Comparison of ENCODE assay signal across 40 cellular contexts in genomic region chr2:11304476-11304875, GRCh38.
"Had no signal": no experiment of that assay in that cellular context is flagged by ENCODE, and none has a peak within 500 bp of the region (broad histone marks: within the 10 kb centered on the region; RNA-seq: fewer than 3 reads in every experiment).

No MANE protein-coding gene starts in this region.

- H3K4me1 Mint-ChIP-seq: activated naive CD4-positive, alpha-beta T cell treated with anti-CD3 and anti-CD28 coated beads, Interleukin-2, amount 10 ng/mL, durations not matched to agents 7 days and 5 days; activated naive CD8-positive, alpha-beta T cell treated with anti-CD3 and anti-CD28 coated beads, Interleukin-2, amount 10 ng/mL, durations not matched to agents 7 days and 5 days had no signal

- H3K27ac ChIP-seq: adrenal gland, ascending aorta, body of pancreas, brain microvascular endothelial cell, breast epithelium, cardiac muscle cell had no signal

- DNase-seq: activated effector memory CD4-positive, alpha-beta T cell treated with anti-CD3 and anti-CD28 coated beads, Interleukin-2, amount 50 U/mL, for 16 hours; activated effector memory CD4-positive, alpha-beta T cell treated with Interleukin-2 at 50 U/mL for 16 hours; activated gamma-delta T cell; activated gamma-delta T cell treated with Interleukin-2 at 50 U/mL for 16 hours; activated naive CD4-positive, alpha-beta T cell; activated naive CD4-positive, alpha-beta T cell treated with anti-CD3 and anti-CD28 coated beads for 36 hours; activated naive CD4-positive, alpha-beta T cell treated with anti-CD3 and anti-CD28 coated beads, Interleukin-2, amount 10 ng/mL, durations not matched to agents 7 days and 5 days; activated naive CD4-positive, alpha-beta T cell treated with anti-CD3 and anti-CD28 coated beads, Interleukin-2, amount 50 U/mL, for 16 hours; activated naive CD4-positive, alpha-beta T cell treated with Interleukin-2 at 50 U/mL for 16 hours; activated naive CD8-positive, alpha-beta T cell treated with anti-CD3 and anti-CD28 coated beads for 36 hours; activated naive CD8-positive, alpha-beta T cell treated with anti-CD3 and anti-CD28 coated beads, Interleukin-2, amount 10 ng/mL, durations not matched to agents 7 days and 5 days; activated naive CD8-positive, alpha-beta T cell treated with anti-CD3 and anti-CD28 coated beads, Interleukin-2, amount 50 U/mL, for 24 hours; activated T-cell treated with anti-CD3 and anti-CD28 coated beads, Interleukin-2, amount 50 U/mL, for 1 hour; activated T-cell treated with anti-CD3 and anti-CD28 coated beads, Interleukin-2, amount 50 U/mL, for 24 hours; activated T-cell treated with anti-CD3 and anti-CD28 coated beads, Interleukin-2, amount 50 U/mL, for 4 hours; activated T-cell treated with anti-CD3 and anti-CD28 coated beads, Interleukin-2, amount 50 U/mL, for 48 hours; activated T-cell treated with anti-CD3 and anti-CD28 coated beads, Interleukin-2, amount 50 U/mL, for 72 hours; adrenal gland; amniotic stem cell; amygdala; anterior cingulate cortex; aorta; body of pancreas; brain microvascular endothelial cell; caudate nucleus; central memory CD4-positive, alpha-beta T cell; cerebellar nuclear complex had no signal

- H3K36me3 Mint-ChIP-seq: activated naive CD4-positive, alpha-beta T cell treated with anti-CD3 and anti-CD28 coated beads, Interleukin-2, amount 10 ng/mL, durations not matched to agents 7 days and 5 days; activated naive CD4-positive, alpha-beta T cell treated with anti-CD3 and anti-CD28 coated beads, Interleukin-2, amount 50 U/mL, for 72 hours; activated naive CD8-positive, alpha-beta T cell; activated naive CD8-positive, alpha-beta T cell treated with anti-CD3 and anti-CD28 coated beads for 36 hours; activated naive CD8-positive, alpha-beta T cell treated with anti-CD3 and anti-CD28 coated beads, Interleukin-2, amount 10 ng/mL, durations not matched to agents 7 days and 5 days had no signal

- FAIRE-seq: astrocyte, bronchial epithelial cell had no signal

- H3K9me3 ChIP-seq: adrenal gland, ascending aorta, body of pancreas, breast epithelium had no signal

- ATAC-seq: activated naive CD4-positive, alpha-beta T cell treated with anti-CD3 and anti-CD28 coated beads, Interleukin-2, amount 50 U/mL, for 72 hours; activated naive CD8-positive, alpha-beta T cell treated with anti-CD3 and anti-CD28 coated beads, Interleukin-2, amount 50 U/mL, for 24 hours; activated T-cell treated with anti-CD3 and anti-CD28 coated beads, Interleukin-2, amount 50 U/mL, for 4 hours; activated T-cell treated with anti-CD3 and anti-CD28 coated beads, Interleukin-2, amount 50 U/mL, for 72 hours; activated T-helper 17 cell treated with anti-CD3 and anti-CD28 coated beads, Interleukin-2, amount 50 U/mL, for 72 hours; body of pancreas had no signal

- H3K27ac Mint-ChIP-seq: activated naive CD4-positive, alpha-beta T cell treated with anti-CD3 and anti-CD28 coated beads for 36 hours; activated naive CD4-positive, alpha-beta T cell treated with anti-CD3 and anti-CD28 coated beads, Interleukin-2, amount 10 ng/mL, durations not matched to agents 7 days and 5 days; activated naive CD4-positive, alpha-beta T cell treated with anti-CD3 and anti-CD28 coated beads, Interleukin-2, amount 50 U/mL, for 24 hours; activated naive CD4-positive, alpha-beta T cell treated with anti-CD3 and anti-CD28 coated beads, Interleukin-2, amount 50 U/mL, for 72 hours; activated naive CD8-positive, alpha-beta T cell; activated naive CD8-positive, alpha-beta T cell treated with anti-CD3 and anti-CD28 coated beads for 36 hours; activated naive CD8-positive, alpha-beta T cell treated with anti-CD3 and anti-CD28 coated beads, Interleukin-2, amount 10 ng/mL, durations not matched to agents 7 days and 5 days; activated naive CD8-positive, alpha-beta T cell treated with anti-CD3 and anti-CD28 coated beads, Interleukin-2, amount 50 U/mL, for 24 hours; activated T-cell treated with anti-CD3 and anti-CD28 coated beads, Interleukin-2, amount 50 U/mL, for 24 hours; activated T-cell treated with anti-CD3 and anti-CD28 coated beads, Interleukin-2, amount 50 U/mL, for 72 hours; activated T-helper 1 cell treated with anti-CD3 and anti-CD28 coated beads, Interleukin-12 subunit alpha, Interleukin-12 subunit beta, Interleukin-2, Interleukin-4 antibody, amounts not matched to agents 30 ng/mL and 10 ng/mL and 1 ng/mL, durations not matched to agents 14 hours and 24 hours and 36 hours; activated T-helper 17 cell treated with anti-CD3 and anti-CD28 coated beads, Interleukin-2, amount 50 U/mL, for 72 hours; activated T-helper 2 cell treated with anti-CD3 and anti-CD28 coated beads, Interferon-gamma antibody, Interleukin-2, Interleukin-4, amounts not matched to agents 10 μg/mL and 5 μg/mL and 100 μg/mL, durations not matched to agents 14 hours and 24 hours and 36 hours; brain had no signal

- H3K9me3 Mint-ChIP-seq: activated naive CD4-positive, alpha-beta T cell treated with anti-CD3 and anti-CD28 coated beads for 36 hours; activated naive CD4-positive, alpha-beta T cell treated with anti-CD3 and anti-CD28 coated beads, Interleukin-2, amount 10 ng/mL, durations not matched to agents 7 days and 5 days; activated naive CD4-positive, alpha-beta T cell treated with anti-CD3 and anti-CD28 coated beads, Interleukin-2, amount 50 U/mL, for 24 hours; activated naive CD4-positive, alpha-beta T cell treated with anti-CD3 and anti-CD28 coated beads, Interleukin-2, amount 50 U/mL, for 72 hours; activated naive CD8-positive, alpha-beta T cell treated with anti-CD3 and anti-CD28 coated beads for 36 hours; activated naive CD8-positive, alpha-beta T cell treated with anti-CD3 and anti-CD28 coated beads, Interleukin-2, amount 10 ng/mL, durations not matched to agents 7 days and 5 days; activated naive CD8-positive, alpha-beta T cell treated with anti-CD3 and anti-CD28 coated beads, Interleukin-2, amount 50 U/mL, for 24 hours; activated T-cell treated with anti-CD3 and anti-CD28 coated beads, Interleukin-2, amount 50 U/mL, for 24 hours; activated T-cell treated with anti-CD3 and anti-CD28 coated beads, Interleukin-2, amount 50 U/mL, for 4 hours; activated T-cell treated with anti-CD3 and anti-CD28 coated beads, Interleukin-2, amount 50 U/mL, for 72 hours; activated T-helper 1 cell treated with anti-CD3 and anti-CD28 coated beads, Interleukin-12 subunit alpha, Interleukin-12 subunit beta, Interleukin-2, Interleukin-4 antibody, amounts not matched to agents 30 ng/mL and 10 ng/mL and 1 ng/mL, durations not matched to agents 14 hours and 24 hours and 36 hours; activated T-helper 17 cell treated with anti-CD3 and anti-CD28 coated beads, Interleukin-2, amount 50 U/mL, for 72 hours; activated T-helper 2 cell treated with anti-CD3 and anti-CD28 coated beads, Interferon-gamma antibody, Interleukin-2, Interleukin-4, amounts not matched to agents 10 μg/mL and 5 μg/mL and 100 μg/mL, durations not matched to agents 14 hours and 24 hours and 36 hours; central memory CD8-positive, alpha-beta T cell had no signal

- H3K27me3 ChIP-seq: adrenal gland, ascending aorta, body of pancreas, brain microvascular endothelial cell, breast epithelium, cardiac muscle cell had no signal

- H3K4me3 ChIP-seq: adrenal gland, ascending aorta, body of pancreas, breast epithelium, cardiac muscle cell had no signal

- H3K4me3 Mint-ChIP-seq: activated naive CD4-positive, alpha-beta T cell treated with anti-CD3 and anti-CD28 coated beads for 36 hours; activated naive CD4-positive, alpha-beta T cell treated with anti-CD3 and anti-CD28 coated beads, Interleukin-2, amount 10 ng/mL, durations not matched to agents 7 days and 5 days; activated naive CD4-positive, alpha-beta T cell treated with anti-CD3 and anti-CD28 coated beads, Interleukin-2, amount 50 U/mL, for 24 hours; activated naive CD8-positive, alpha-beta T cell; activated naive CD8-positive, alpha-beta T cell treated with anti-CD3 and anti-CD28 coated beads for 36 hours; activated naive CD8-positive, alpha-beta T cell treated with anti-CD3 and anti-CD28 coated beads, Interleukin-2, amount 10 ng/mL, durations not matched to agents 7 days and 5 days; activated naive CD8-positive, alpha-beta T cell treated with anti-CD3 and anti-CD28 coated beads, Interleukin-2, amount 50 U/mL, for 24 hours; activated T-cell treated with anti-CD3 and anti-CD28 coated beads, Interleukin-2, amount 50 U/mL, for 24 hours; activated T-cell treated with anti-CD3 and anti-CD28 coated beads, Interleukin-2, amount 50 U/mL, for 4 hours; activated T-cell treated with anti-CD3 and anti-CD28 coated beads, Interleukin-2, amount 50 U/mL, for 72 hours; activated T-helper 1 cell treated with anti-CD3 and anti-CD28 coated beads, Interleukin-12 subunit alpha, Interleukin-12 subunit beta, Interleukin-2, Interleukin-4 antibody, amounts not matched to agents 30 ng/mL and 10 ng/mL and 1 ng/mL, durations not matched to agents 14 hours and 24 hours and 36 hours; activated T-helper 17 cell treated with anti-CD3 and anti-CD28 coated beads, Interleukin-2, amount 50 U/mL, for 72 hours; brain; central memory CD8-positive, alpha-beta T cell had no signal

- H3K27me3 Mint-ChIP-seq: activated naive CD4-positive, alpha-beta T cell treated with anti-CD3 and anti-CD28 coated beads, Interleukin-2, amount 10 ng/mL, durations not matched to agents 7 days and 5 days; activated naive CD4-positive, alpha-beta T cell treated with anti-CD3 and anti-CD28 coated beads, Interleukin-2, amount 50 U/mL, for 24 hours; activated naive CD8-positive, alpha-beta T cell; activated naive CD8-positive, alpha-beta T cell treated with anti-CD3 and anti-CD28 coated beads for 36 hours; activated naive CD8-positive, alpha-beta T cell treated with anti-CD3 and anti-CD28 coated beads, Interleukin-2, amount 10 ng/mL, durations not matched to agents 7 days and 5 days; activated naive CD8-positive, alpha-beta T cell treated with anti-CD3 and anti-CD28 coated beads, Interleukin-2, amount 50 U/mL, for 24 hours; activated T-cell treated with anti-CD3 and anti-CD28 coated beads, Interleukin-2, amount 50 U/mL, for 24 hours; activated T-helper 17 cell treated with anti-CD3 and anti-CD28 coated beads, Interleukin-2, amount 50 U/mL, for 72 hours; brain; central memory CD8-positive, alpha-beta T cell had no signal

- H3K4me1 ChIP-seq: breast epithelium had no signal

- H3K36me3 ChIP-seq: adrenal gland, ascending aorta, brain microvascular endothelial cell, breast epithelium, cardiac muscle cell had no signal
